23 cellular contexts compared by ENCODE assay signal in genomic region chr12:113060336-113060960, GRCh38. TPM values are rescaled to one million over a fixed set of nuclear protein-coding genes. Genes with fewer than 3 reads are reported as not detected.
"Had no signal": no experiment of that assay in that cellular context is flagged by ENCODE, and none has a peak within 500 bp of the region (broad histone marks: within the 10 kb centered on the region; RNA-seq: fewer than 3 reads in every experiment).

No MANE protein-coding gene starts in this region.

- H3K27me3 ChIP-seq: vagina had no signal

- H3K27ac Mint-ChIP-seq: activated CD4-positive, alpha-beta T cell treated with anti-CD3 and anti-CD28 coated beads, Interleukin-2, amount 10 ng/mL, durations not matched to agents 24 days and 14 days; activated naive CD8-positive, alpha-beta T cell; activated T-cell treated with anti-CD3 and anti-CD28 coated beads, Interleukin-2, amount 50 U/mL, for 72 hours; memory B cell had no signal

- H3K79me2 ChIP-seq: parathyroid adenoma had no signal

- H3K4me1 Mint-ChIP-seq: activated CD4-positive, alpha-beta T cell treated with anti-CD3 and anti-CD28 coated beads, Interleukin-2, amount 10 ng/mL, durations not matched to agents 24 days and 14 days had no signal

- H3K36me3 ChIP-seq: esophagus muscularis mucosa, left ventricle myocardium inferior, tibial nerve, vagina had no signal

- H3K4me1 ChIP-seq: parathyroid adenoma had no signal

- H3K9me3 Mint-ChIP-seq: activated CD4-positive, alpha-beta T cell treated with anti-CD3 and anti-CD28 coated beads, Interleukin-2, amount 10 ng/mL, durations not matched to agents 24 days and 14 days; activated T-cell treated with anti-CD3 and anti-CD28 coated beads, Interleukin-2, amount 50 U/mL, for 72 hours; memory B cell; naive thymus-derived CD4-positive, alpha-beta T cell had no signal

- H3K27ac ChIP-seq: body of pancreas, coronary artery, esophagus muscularis mucosa, left ventricle myocardium inferior, parathyroid adenoma, tibial nerve, vagina had no signal

- H3K27me3 Mint-ChIP-seq: activated naive CD8-positive, alpha-beta T cell; memory B cell had no signal

- H3K4me3 Mint-ChIP-seq: activated CD4-positive, alpha-beta T cell treated with anti-CD3 and anti-CD28 coated beads, Interleukin-2, amount 10 ng/mL, durations not matched to agents 24 days and 14 days; activated naive CD8-positive, alpha-beta T cell; activated T-cell treated with anti-CD3 and anti-CD28 coated beads, Interleukin-2, amount 50 U/mL, for 72 hours; memory B cell had no signal

- H3K4me3 ChIP-seq: body of pancreas, coronary artery, esophagus muscularis mucosa, left ventricle myocardium inferior, mucosa of descending colon, tibial nerve, vagina had no signal

- H3K9ac ChIP-seq: parathyroid adenoma had no signal

- DNase-seq: activated CD4-positive, alpha-beta T cell treated with anti-CD3 and anti-CD28 coated beads, Interleukin-2, amount 10 ng/mL, durations not matched to agents 24 days and 14 days; activated CD4-positive, CD25-positive, alpha-beta regulatory T cell; activated CD8-positive, alpha-beta memory T cell treated with anti-CD3 and anti-CD28 coated beads, Interleukin-2, amount 50 U/mL, for 48 hours; activated gamma-delta T cell treated with Interleukin-2 at 50 U/mL for 16 hours; activated T-cell treated with anti-CD3 and anti-CD28 coated beads, Interleukin-2, amount 50 U/mL, for 72 hours; amniotic stem cell; body of pancreas; hippocampal formation; kidney; left ventricle myocardium inferior; mucosa of descending colon; naive thymus-derived CD4-positive, alpha-beta T cell; stimulated activated CD4-positive, alpha-beta T cell treated with anti-CD3 and anti-CD28 coated beads, Interleukin-15, amount 100 ng/mL, for 24 hours; stimulated activated CD4-positive, alpha-beta T cell treated with anti-CD3 and anti-CD28 coated beads, Interleukin-4, amount 100 ng/mL, for 1 hour; stimulated activated naive CD4-positive, alpha-beta T cell had no signal

- ATAC-seq: activated T-cell treated with anti-CD3 and anti-CD28 coated beads, Interleukin-2, amount 50 U/mL, for 72 hours; body of pancreas; mucosa of descending colon; naive thymus-derived CD4-positive, alpha-beta T cell had no signal

- H2AFZ ChIP-seq: parathyroid adenoma had no signal

- H3K9me3 ChIP-seq: body of pancreas, esophagus muscularis mucosa, left ventricle myocardium inferior, mucosa of descending colon, tibial nerve, vagina had no signal

RNA-seq across cellular contexts. Expression of gene DTX1, which starts 3.9 kb away (rescaled TPM):
- total RNA-seq: fibroblast of villous mesenchyme had no signal
